In genomic region chr20:20136313-20136712, GRCh38 we compare ENCODE assay signal across 23 cellular contexts.
A peak's percentile ranks its signal among the peaks of the same experiment; 100 is the strongest.
DNase-seq lines count a peak whose midpoint lies in the region; ATAC-seq, FAIRE-seq and TF ChIP-seq lines count a peak whose summit lies in the region.
"Had no signal": no experiment of that assay in that cellular context is flagged by ENCODE, and none has a peak within 500 bp of the region (broad histone marks: within the 10 kb centered on the region; RNA-seq: fewer than 3 reads in every experiment).

No MANE protein-coding gene starts in this region.

- H3K9me1 ChIP-seq in K562 (ENCODE audit: control insufficient read depth, insufficient read depth, low read length): no peaks in the 10 kb centered on the region

- DNase-seq in K562 (ENCODE audit: extremely low read depth in 1 of 4, low spot score in 3 of 4) (no peak), gastrocnemius medialis (no peak), nephron progenitor cell (no peak), DMS79 (lab: John Stamatoyannopoulos, UW) (no peak)
- DNase-seq: 8988T; ACHN; BE2C; C1 segment of cervical spinal cord; CD4-positive, alpha-beta memory T cell; CD4-positive, CD25-positive, alpha-beta regulatory T cell; CD8-positive, alpha-beta memory T cell; COR-L47; DMS 273 treated with DMSO at 0.1 percent for 48 hours; DMS153; DMS53; DMS79 treated with DMSO at 0.1 percent for 48 hours; GF-D8 had no signal

- TF ChIP-seq POLR2A in K562 (conservative IDR thresholded peaks at IDR 0.05) (no peak), gastrocnemius medialis (IDR thresholded peaks at IDR 0.05) (no peak)

- no peak overlapping the region for H3K27ac Mint-ChIP-seq in nephron progenitor cell
- H3K27ac Mint-ChIP-seq: CD14-positive monocyte; CD4-positive, alpha-beta memory T cell; CD4-positive, CD25-positive, alpha-beta regulatory T cell; CD8-positive, alpha-beta memory T cell had no signal

- H3K27me3 ChIP-seq in K562 (ENCODE audit: control insufficient read depth in 2 of 2, insufficient read depth in 2 of 2, low read length in 2 of 2) (no peaks in the 10 kb centered on the region), gastrocnemius medialis (no peaks in the 10 kb centered on the region)
- H3K27me3 ChIP-seq: BE2C, BLaER1 had no signal

- H3K36me3 Mint-ChIP-seq in nephron progenitor cell (ENCODE audit: low read depth): no peaks in the 10 kb centered on the region
- H3K36me3 Mint-ChIP-seq: CD14-positive monocyte; CD4-positive, alpha-beta memory T cell; CD4-positive, CD25-positive, alpha-beta regulatory T cell had no signal

- intact Hi-C loops in K562 (cut with micrococcal nuclease): no loop called here
- intact Hi-C loops in gastrocnemius medialis (cut with DNase I; ENCODE audit: low total_unique reads): no loop called here

- no peak for FAIRE-seq in K562 (lab: Jason Lieb, UNC)
- FAIRE-seq: A204.1, GM12891, GM19239 had no signal

- H3K27me3 Mint-ChIP-seq in nephron progenitor cell (ENCODE audit: low read depth, poor library complexity): no peaks in the 10 kb centered on the region

- WGBS in K562 (ENCODE audit: insufficient coverage, low coverage, missing lambda C conversion rate): no CpG with 5 or more reads among the region's 1 CpG

- peaks cover 15% of the 10 kb centered on the region for H3K9me3 Mint-ChIP-seq in nephron progenitor cell

- H3K9ac ChIP-seq in K562 (ENCODE audit: insufficient read depth in 1 of 2, low read depth in 2 of 2, low read length in 2 of 2): no peak overlapping the region
- H3K9ac ChIP-seq: BLaER1 had no signal

- POLR2A ChIA-PET in HEK293 (lab: Yijun Ruan, JAX): no interaction called here
- POLR2A ChIA-PET in K562 (lab: Yijun Ruan, JAX): no interaction called here

- no TSS peak for BruUV-seq in K562 (replicated peaks; lab: Mats Ljungman, UMichigan)

- no peak for TF ChIP-seq EP300 in K562 (IDR thresholded peaks at IDR 0.05; ENCODE audit: low read length)

- H2AFZ ChIP-seq in K562 (ENCODE audit: low read depth, low read length): no peak overlapping the region

- CTCF ChIA-PET in HEK293 (lab: Yijun Ruan, JAX): no interaction called here
- CTCF ChIA-PET in K562 (lab: Yijun Ruan, JAX; ENCODE audit: low intra/inter-chr PET ratio): no interaction called here

- H3K36me3 ChIP-seq in HEK293 (ENCODE audit: control insufficient read depth in 2 of 2, insufficient read depth in 1 of 2, low read length in 2 of 2) (no peaks in the 10 kb centered on the region), K562 (ENCODE audit: control insufficient read depth, insufficient read depth, low read length) (no peaks in the 10 kb centered on the region), gastrocnemius medialis (no peaks in the 10 kb centered on the region)
- H3K36me3 ChIP-seq: BE2C, BLaER1 had no signal

- TF ChIP-seq RAD21 in K562 (CRISPR knock-in tag; conservative IDR thresholded peaks at IDR 0.05 in 1 of 2, IDR thresholded peaks at IDR 0.05 in 1 of 2): no peak

- TF ChIP-seq CTCF in HEK293 (tag by site-specific recombination; IDR thresholded peaks at IDR 0.05) (no peak), K562 (IDR thresholded peaks at IDR 0.05 in 2 of 3, conservative IDR thresholded peaks at IDR 0.05 in 1 of 3; ENCODE audit: insufficient read depth in 2 of 3, low read depth in 1 of 3, low read length in 3 of 3) (no peak), gastrocnemius medialis (IDR thresholded peaks at IDR 0.05 in 4 of 5, conservative IDR thresholded peaks at IDR 0.05 in 1 of 5) (no peak), nephron progenitor cell (IDR thresholded peaks at IDR 0.05) (no peak)

- H3K4me1 Mint-ChIP-seq in nephron progenitor cell: no peaks in the 10 kb centered on the region
- H3K4me1 Mint-ChIP-seq: CD14-positive monocyte; CD4-positive, alpha-beta memory T cell; CD4-positive, CD25-positive, alpha-beta regulatory T cell; CD8-positive, alpha-beta memory T cell had no signal

- H3K9me3 ChIP-seq in HEK293 (ENCODE audit: control insufficient read depth, insufficient read depth, low read depth, low read length) (no peaks in the 10 kb centered on the region), K562 (replicated peaks; ENCODE audit: control insufficient read depth, insufficient read depth, low read depth, low read length) (no peaks in the 10 kb centered on the region), gastrocnemius medialis (no peaks in the 10 kb centered on the region)
- H3K9me3 ChIP-seq: BE2C had no signal

- ATAC-seq in K562: no peak
- no peak for ATAC-seq in gastrocnemius medialis

- H3K4me3 Mint-ChIP-seq in nephron progenitor cell: no peak overlapping the region
- H3K4me3 Mint-ChIP-seq: CD14-positive monocyte; CD4-positive, alpha-beta memory T cell; CD4-positive, CD25-positive, alpha-beta regulatory T cell; CD8-positive, alpha-beta memory T cell had no signal

- H3K4me3 ChIP-seq in HEK293 (ENCODE audit: low read depth, low read length) (no peak overlapping the region), K562 (no peak overlapping the region), gastrocnemius medialis (no peak overlapping the region)
- H3K4me3 ChIP-seq: BLaER1 had no signal

- H3K4me1 ChIP-seq in HEK293 (ENCODE audit: control insufficient read depth, insufficient read depth, low read length) (no peaks in the 10 kb centered on the region), K562 (replicated peaks in 1 of 2; ENCODE audit: control insufficient read depth in 2 of 2, insufficient read depth in 2 of 2, low read length in 2 of 2) (no peaks in the 10 kb centered on the region), gastrocnemius medialis (peaks cover 32 to 43% of the 10 kb centered on the region in 2 donors)
- H3K4me1 ChIP-seq: BE2C had no signal

- H3K79me2 ChIP-seq in K562 (ENCODE audit: control insufficient read depth, insufficient read depth, low read length): no peaks in the 10 kb centered on the region

- H3K27ac ChIP-seq in HEK293 (ENCODE audit: extremely low read depth, low read depth, low read length): no peak overlapping the region
- H3K27ac ChIP-seq in K562 (ENCODE audit: extremely low read depth, low read depth, low read length): no peak overlapping the region
- H3K27ac ChIP-seq in gastrocnemius medialis: peak overlapping the region; percentile 92 to 97 (median 96)
- H3K27ac ChIP-seq: BLaER1 had no signal

- H3K4me2 ChIP-seq in K562 (ENCODE audit: insufficient read depth, low read length): no peak overlapping the region
- H3K4me2 ChIP-seq: BLaER1 had no signal

- no peaks in the 10 kb centered on the region for H4K20me1 ChIP-seq in K562 (replicated peaks; ENCODE audit: control insufficient read depth, insufficient read depth, low read length)
- H4K20me1 ChIP-seq: BLaER1 had no signal

- in situ Hi-C loops in K562 (cut with MboI): no loop called here
- in situ Hi-C loops in gastrocnemius medialis (cut with MboI; ENCODE audit: low sequenced_read_pairs in 4 of 4): no loop called here

TF ChIP-seq in HEK293, 187 proteins besides CTCF, POLR2A, EP300 and RAD21:
- TF ChIP-seq SETDB1 (IDR thresholded peaks at IDR 0.05; ENCODE audit: insufficient read length, low read length) (peak; percentile 65), GLI4 (tag by site-specific recombination; IDR thresholded peaks at IDR 0.05) (no peak), ZNF660 (tag by site-specific recombination; IDR thresholded peaks at IDR 0.05) (no peak), ZNF366 (tag by site-specific recombination; conservative IDR thresholded peaks at IDR 0.05) (no peak)
TF ChIP-seq in HEK293: peak in this region for 1.

TF ChIP-seq in K562, 482 proteins besides CTCF, POLR2A, EP300 and RAD21:
- TF ChIP-seq ARID1B (IDR thresholded peaks at IDR 0.05) (no peak), ZFP30 (CRISPR knock-in tag; IDR thresholded peaks at IDR 0.05; ENCODE audit: borderline replicate concordance) (peak; percentile 64; the same call in 1 of the 2 replicates)

Comparison
In these comparisons a context has a peak if more than half of its experiments do, and no peak if none do; other contexts are left out.
1. H3K27ac ChIP-seq: peak in gastrocnemius medialis (4 of 4); none in HEK293 (single experiment) and K562 (single experiment).
2. Of the 44 proteins assayed by ChIP-seq in both K562 and HEK293: peak only in K562: none; only in HEK293: SETDB1; in both: none; in neither: 43.